8 cellular contexts compared by ENCODE assay signal in genomic region chr17:40095944-40096791, GRCh38. TPM values are rescaled to one million over a fixed set of nuclear protein-coding genes. Genes with fewer than 3 reads are reported as not detected.
DNase-seq lines count a peak whose midpoint lies in the region; ATAC-seq and TF ChIP-seq lines count a peak whose summit lies in the region.

No MANE protein-coding gene starts in this region.

- peak; percentile 43 for ATAC-seq in GM21526 (IDR thresholded peaks at IDR 0.05; ENCODE audit: low FRiP score, unreplicated experiment)
- no peak for ATAC-seq in SK-N-SH treated with all-trans-retinoic acid at 6 μM for 48 hours

- H3K4me1 ChIP-seq in CD8-positive, alpha-beta memory T cell (ENCODE audit: insufficient read depth, low read length) = peaks cover 67% of the 10 kb centered on the region
- H3K4me1 ChIP-seq in muscle layer of duodenum (ENCODE audit: control insufficient read depth in 1 of 2, insufficient read depth in 2 of 2, low read length in 2 of 2) (peaks cover 32 to 76% of the 10 kb centered on the region in 2 donors), stomach (peaks cover 81 to 90% (median 85%) of the 10 kb centered on the region in 4 donors)

- peak overlapping the region; percentile 81 to 100 (median 94) for H3K27ac Mint-ChIP-seq in CD8-positive, alpha-beta memory T cell
- H3K27ac Mint-ChIP-seq in activated naive CD4-positive, alpha-beta T cell treated with anti-CD3 and anti-CD28 coated beads, Interleukin-2, amount 10 ng/mL, durations not matched to agents 7 days and 5 days = peak overlapping the region; percentile 87

- H3K9me3 Mint-ChIP-seq in CD8-positive, alpha-beta memory T cell = no peaks in the 10 kb centered on the region
- H3K9me3 Mint-ChIP-seq in activated naive CD4-positive, alpha-beta T cell treated with anti-CD3 and anti-CD28 coated beads, Interleukin-2, amount 10 ng/mL, durations not matched to agents 7 days and 5 days = no peaks in the 10 kb centered on the region

- H3K27ac ChIP-seq in CD8-positive, alpha-beta memory T cell (ENCODE audit: low read depth, low read length) = peak overlapping the region; percentile 66
- H3K27ac ChIP-seq in muscle layer of duodenum (ENCODE audit: low read length) (peak overlapping the region; percentile 99), stomach (peak overlapping the region; percentile 91 to 98 (median 97))

- TF ChIP-seq CTCF in stomach (IDR thresholded peaks at IDR 0.05) = no peak

- H3K36me3 ChIP-seq in CD8-positive, alpha-beta memory T cell (ENCODE audit: insufficient read depth, low read length) = peaks cover 21% of the 10 kb centered on the region
- H3K36me3 ChIP-seq in muscle layer of duodenum (ENCODE audit: control insufficient read depth in 1 of 2, insufficient read depth in 2 of 2, low read length in 2 of 2) (peaks cover 38 to 56% of the 10 kb centered on the region in 2 donors), stomach (peaks cover 41 to 63% (median 62%) of the 10 kb centered on the region in 4 donors)

- WGBS in stomach, 5 donors = 53 to 59% (median 57%) methylated on average over 23 of the region's 23 CpGs

- TF ChIP-seq EP300 in stomach (IDR thresholded peaks at IDR 0.05) = no peak

- CTCF ChIA-PET in CD8-positive, alpha-beta memory T cell (lab: Charles Lee) = interaction anchor here (0.7 to 12.4 kb wide), 7 partner anchors 10 to 71 kb away, joined by 3 to 191 read pairs (median 3); partner anchors contain the start of gene MED24
- CTCF ChIA-PET in activated naive CD4-positive, alpha-beta T cell treated with anti-CD3 and anti-CD28 coated beads, Interleukin-2, amount 10 ng/mL, durations not matched to agents 7 days and 5 days (lab: Charles Lee) = interaction anchor here (2.3 to 9.9 kb wide), 3 partner anchors 10 to 21 kb away, joined by 10 to 95 read pairs (median 15); no protein-coding TSS in a partner anchor

- no peak for TF ChIP-seq POLR2A in stomach (IDR thresholded peaks at IDR 0.05)

- H3K27me3 Mint-ChIP-seq in CD8-positive, alpha-beta memory T cell = peaks cover 0 to 3% of the 10 kb centered on the region in 2 donors
- peaks cover 7% of the 10 kb centered on the region for H3K27me3 Mint-ChIP-seq in activated naive CD4-positive, alpha-beta T cell treated with anti-CD3 and anti-CD28 coated beads, Interleukin-2, amount 10 ng/mL, durations not matched to agents 7 days and 5 days

- H3K4me3 Mint-ChIP-seq in CD8-positive, alpha-beta memory T cell = peak overlapping the region; percentile 68 to 99 (median 90)
- H3K4me3 Mint-ChIP-seq in activated naive CD4-positive, alpha-beta T cell treated with anti-CD3 and anti-CD28 coated beads, Interleukin-2, amount 10 ng/mL, durations not matched to agents 7 days and 5 days = peak overlapping the region; percentile 65

- peak overlapping the region; percentile 49 for H3K4me3 ChIP-seq in CD8-positive, alpha-beta memory T cell (ENCODE audit: low read length)
- peak overlapping the region in 1 of 2 donors; percentile 95 for H3K4me3 ChIP-seq in muscle layer of duodenum (ENCODE audit: low read depth in 1 of 2, low read length in 2 of 2)
- H3K4me3 ChIP-seq in stomach = peak overlapping the region in 2 of 4 donors; percentile 64 to 76

- peaks cover 12 to 46% (median 14%) of the 10 kb centered on the region in 3 donors for H3K36me3 Mint-ChIP-seq in CD8-positive, alpha-beta memory T cell
- peaks cover 37% of the 10 kb centered on the region for H3K36me3 Mint-ChIP-seq in activated naive CD4-positive, alpha-beta T cell treated with anti-CD3 and anti-CD28 coated beads, Interleukin-2, amount 10 ng/mL, durations not matched to agents 7 days and 5 days

- H3K4me1 Mint-ChIP-seq in CD8-positive, alpha-beta memory T cell = peaks cover 64 to 77% (median 73%) of the 10 kb centered on the region in 3 donors
- peaks cover 77% of the 10 kb centered on the region for H3K4me1 Mint-ChIP-seq in activated naive CD4-positive, alpha-beta T cell treated with anti-CD3 and anti-CD28 coated beads, Interleukin-2, amount 10 ng/mL, durations not matched to agents 7 days and 5 days

- H3K27me3 ChIP-seq in CD8-positive, alpha-beta memory T cell (ENCODE audit: insufficient read depth, low read length, poor library complexity, severe bottlenecking) = no peaks in the 10 kb centered on the region
- H3K27me3 ChIP-seq in muscle layer of duodenum (ENCODE audit: low read depth, low read length) = no peaks in the 10 kb centered on the region
- no peaks in the 10 kb centered on the region for H3K27me3 ChIP-seq in stomach

- DNase-seq in CD8-positive, alpha-beta memory T cell = peak; percentile 68 to 96 (median 92)
- DNase-seq in NOMO-1 treated with DMSO at 0.1 percent for 48 hours (lab: John Stamatoyannopoulos, UW; ENCODE audit: unreplicated experiment) (peak; percentile 44), stomach (peak; percentile 57), EL (no peak)
- DNase-seq in activated naive CD4-positive, alpha-beta T cell treated with anti-CD3 and anti-CD28 coated beads, Interleukin-2, amount 10 ng/mL, durations not matched to agents 7 days and 5 days = peak; percentile 92

- no peaks in the 10 kb centered on the region for H3K9me3 ChIP-seq in CD8-positive, alpha-beta memory T cell (ENCODE audit: low read length)
- H3K9me3 ChIP-seq in muscle layer of duodenum (ENCODE audit: control insufficient read depth in 1 of 2, low read length in 2 of 2) (no peaks in the 10 kb centered on the region), stomach (no peaks in the 10 kb centered on the region)

- intact Hi-C loops in stomach (cut with DNase I; ENCODE audit: low total_unique reads) = no loop called here

- POLR2A ChIA-PET in CD8-positive, alpha-beta memory T cell (lab: Charles Lee) = interaction anchor here (1.0 to 2.2 kb wide), 4 partner anchors 10 to 27 kb away, joined by 3 to 10 read pairs (median 5); no protein-coding TSS in a partner anchor

TF ChIP-seq in SK-N-SH treated with all-trans-retinoic acid at 6 μM for 48 hours, 23 proteins besides CTCF, POLR2A, EP300 and RAD21 (continues in another document):
- TF ChIP-seq ESRRG (CRISPR knock-in tag; IDR thresholded peaks at IDR 0.05) (no peak), CSRNP3 (CRISPR knock-in tag; IDR thresholded peaks at IDR 0.05) (no peak), ZNF70 (CRISPR knock-in tag; IDR thresholded peaks at IDR 0.05) (no peak), POU6F1 (CRISPR knock-in tag; IDR thresholded peaks at IDR 0.05; ENCODE audit: borderline replicate concordance, low read depth) (no peak)

RNA-seq across cellular contexts. Expression of gene NR1D1, which starts 4.2 kb away (rescaled TPM):
- 10 to 100 TPM; 10.0 to 10.2 TPM for total RNA-seq in CD8-positive, alpha-beta memory T cell
- 10.4 TPM for polyA plus RNA-seq in CD8-positive, alpha-beta memory T cell
- total RNA-seq in stomach = 10 to 100 TPM in 2 of 5 donors, 1 to 10 TPM in 3; 2.8 to 14.9 (median 9.0) TPM
- polyA plus RNA-seq in stomach = 10 to 100 TPM in 1 of 3 donors, 1 to 10 TPM in 2; 5.5 to 20.5 (median 9.6) TPM

RNA-seq across cellular contexts. Expression of gene MSL1, which starts 25.6 kb away (rescaled TPM):
- total RNA-seq in CD8-positive, alpha-beta memory T cell = 10 to 100 TPM; 88.6 to 91.5 TPM
- polyA plus RNA-seq in CD8-positive, alpha-beta memory T cell = 13.5 TPM
- total RNA-seq in stomach = 100 to 1,000 TPM in 2 of 5 donors, 10 to 100 TPM in 3; 47.1 to 322 (median 90.1) TPM
- 10 to 100 TPM; 29.3 to 63.8 (median 32.7) TPM for polyA plus RNA-seq in stomach

RNA-seq across cellular contexts. Expression of gene THRA, which starts 33.4 kb away (rescaled TPM):
- 10 to 100 TPM; 12.6 to 13.2 TPM for total RNA-seq in CD8-positive, alpha-beta memory T cell
- 17.0 TPM for polyA plus RNA-seq in CD8-positive, alpha-beta memory T cell
- total RNA-seq in stomach = 10 to 100 TPM; 21.1 to 52.2 (median 38.4) TPM
- polyA plus RNA-seq in stomach = 10 to 100 TPM; 21.4 to 37.0 (median 26.4) TPM

RNA-seq across cellular contexts. Expression of gene MED24, which starts 42.0 kb away (rescaled TPM):
- 100 to 1,000 TPM; 118 to 121 TPM for total RNA-seq in CD8-positive, alpha-beta memory T cell
- polyA plus RNA-seq in CD8-positive, alpha-beta memory T cell = 51.2 TPM
- 100 to 1,000 TPM in 2 of 5 donors, 10 to 100 TPM in 3; 55.4 to 336 (median 91.6) TPM for total RNA-seq in stomach
- polyA plus RNA-seq in stomach = 10 to 100 TPM; 24.1 to 49.5 (median 32.7) TPM

RNA-seq across cellular contexts. Expression of gene CASC3, which starts 44.2 kb away (rescaled TPM):
- total RNA-seq in CD8-positive, alpha-beta memory T cell = 100 to 1,000 TPM; 100 to 101 TPM
- 47.4 TPM for polyA plus RNA-seq in CD8-positive, alpha-beta memory T cell
- 100 to 1,000 TPM in 2 of 5 donors, 10 to 100 TPM in 3; 41.9 to 198 (median 85.5) TPM for total RNA-seq in stomach
- 10 to 100 TPM; 27.6 to 42.2 (median 37.0) TPM for polyA plus RNA-seq in stomach
